9 cellular contexts compared by ENCODE assay signal in genomic region chr19:57099199-57099661, GRCh38. TPM values are rescaled to one million over a fixed set of nuclear protein-coding genes. Genes with fewer than 3 reads are reported as not detected.
DNase-seq lines count a peak whose midpoint lies in the region; ATAC-seq and TF ChIP-seq lines count a peak whose summit lies in the region.
"Had no signal": no experiment of that assay in that cellular context is flagged by ENCODE, and none has a peak within 500 bp of the region (broad histone marks: within the 10 kb centered on the region; RNA-seq: fewer than 3 reads in every experiment).

No MANE protein-coding gene starts in this region.

- intact Hi-C loops in mammary epithelial cell (cut with micrococcal nuclease): loop anchor here (2.0 to 5.0 kb wide), 2 partner anchors 706 to 1022 kb away; partner anchors contain the start of gene ZNF582

- in situ Hi-C loops in mammary epithelial cell (cut with MboI; ENCODE audit: low sequenced_read_pairs in 2 of 2): no loop called here

- H3K27ac ChIP-seq in HEK293 (ENCODE audit: extremely low read depth, low read depth, low read length): no peak overlapping the region
- no peak overlapping the region for H3K27ac ChIP-seq in WERI-Rb-1
- no peak overlapping the region for H3K27ac ChIP-seq in mammary epithelial cell (ENCODE audit: insufficient read depth, low read depth, low read length)

- H4K20me1 ChIP-seq in mammary epithelial cell (ENCODE audit: insufficient read depth, low read length): no peaks in the 10 kb centered on the region

- no peak for ATAC-seq in GM21367 (IDR thresholded peaks at IDR 0.05; ENCODE audit: unreplicated experiment)

- H3K4me2 ChIP-seq in mammary epithelial cell (ENCODE audit: insufficient read depth, low read depth, low read length): no peak overlapping the region

- H3K4me1 ChIP-seq in HEK293 (ENCODE audit: control insufficient read depth, insufficient read depth, low read length) (no peaks in the 10 kb centered on the region), mammary epithelial cell (ENCODE audit: insufficient read depth, low read length) (peaks cover 6% of the 10 kb centered on the region)

- no peak for TF ChIP-seq CTCF in HEK293 (tag by site-specific recombination; IDR thresholded peaks at IDR 0.05)
- TF ChIP-seq CTCF in WERI-Rb-1 (IDR thresholded peaks at IDR 0.05; ENCODE audit: low read depth, low read length): peak; percentile 93
- peak; percentile 52 to 71 for TF ChIP-seq CTCF in mammary epithelial cell (conservative IDR thresholded peaks at IDR 0.05 in 1 of 2, IDR thresholded peaks at IDR 0.05 in 1 of 2; ENCODE audit: extremely low read depth in 1 of 2, insufficient read depth in 1 of 2, low read depth in 1 of 2, low read length in 2 of 2)

- BruUV-seq in mammary epithelial cell (replicated peaks; lab: Mats Ljungman, UMichigan): no TSS peak

- no peaks in the 10 kb centered on the region for H3K79me2 ChIP-seq in mammary epithelial cell (ENCODE audit: insufficient read depth, low read length)

- 13% methylated on average over 19 of the region's 31 CpGs for WGBS in mammary epithelial cell (ENCODE audit: low coverage, missing lambda C conversion rate)

- H3K9ac ChIP-seq in mammary epithelial cell (ENCODE audit: insufficient read depth, low read length): no peak overlapping the region

- H3K4me3 ChIP-seq in HEK293 (ENCODE audit: low read depth, low read length) (no peak overlapping the region), WERI-Rb-1 (ENCODE audit: low read depth, low read length) (no peak overlapping the region), mammary epithelial cell (replicated peaks in 1 of 3; ENCODE audit: insufficient read depth in 1 of 3, low read depth in 2 of 3, low read length in 3 of 3) (no peak overlapping the region)

- dilution Hi-C loops in mammary epithelial cell (cut with HindIII; ENCODE audit: low sequenced_read_pairs): no loop called here

- H3K9me3 ChIP-seq in HEK293 (ENCODE audit: control insufficient read depth, insufficient read depth, low read depth, low read length) (no peaks in the 10 kb centered on the region), WERI-Rb-1 (ENCODE audit: severe bottlenecking) (no peaks in the 10 kb centered on the region), mammary epithelial cell (replicated peaks; ENCODE audit: insufficient read depth, low read length) (peaks cover 5% of the 10 kb centered on the region)

- POLR2A ChIA-PET in HEK293 (lab: Yijun Ruan, JAX): no interaction called here

- H2AFZ ChIP-seq in mammary epithelial cell (ENCODE audit: low read depth, low read length): no peak overlapping the region

- H3K36me3 ChIP-seq in HEK293 (ENCODE audit: control insufficient read depth in 2 of 2, insufficient read depth in 1 of 2, low read length in 2 of 2) (no peaks in the 10 kb centered on the region), WERI-Rb-1 (no peaks in the 10 kb centered on the region), mammary epithelial cell (ENCODE audit: insufficient read depth, low read length) (no peaks in the 10 kb centered on the region)

- CTCF ChIA-PET in HEK293 (lab: Yijun Ruan, JAX): interaction anchor here (0.5 to 1.2 kb wide), 15 partner anchors 14 to 1466 kb away, joined by 3 to 7 read pairs (median 3); partner anchors contain the start of gene ZNF548
- CTCF ChIA-PET in mammary epithelial cell (lab: Charles Lee; ENCODE audit: low non-redundant PET): interaction anchor here (0.6 kb wide), 2 partner anchors 174 to 751 kb away, joined by 4 to 7 read pairs; no protein-coding TSS in a partner anchor

- no peaks in the 10 kb centered on the region for H3K27me3 ChIP-seq in WERI-Rb-1 (ENCODE audit: insufficient read depth, low read depth, severe bottlenecking)
- no peaks in the 10 kb centered on the region for H3K27me3 ChIP-seq in mammary epithelial cell (ENCODE audit: insufficient read depth, low read length)

- DNase-seq in Ammon's horn (ENCODE audit: low spot score): peak; percentile 80
- DNase-seq in WERI-Rb-1: peak; percentile 81
- DNase-seq in mammary epithelial cell: peak; percentile 34
- peak; percentile 0 for DNase-seq in kidney glomerular epithelial cell (lab: John Stamatoyannopoulos, UW)
- peak; percentile 8 to 35 (median 11) for DNase-seq in stimulated activated CD4-positive, alpha-beta T cell treated with anti-CD3 and anti-CD28 coated beads, TNF-alpha, amount 100 ng/mL, for 4 hours (ENCODE audit: low read depth in 3 of 3)
- no peak for DNase-seq in SIG-M5 (lab: John Stamatoyannopoulos, UW)

TF ChIP-seq in HEK293, 187 proteins besides CTCF, POLR2A, EP300 and RAD21:
- TF ChIP-seq SCRT1 (tag by site-specific recombination; IDR thresholded peaks at IDR 0.05; ENCODE audit: borderline replicate concordance) (no peak), ZNF654 (tag by site-specific recombination; IDR thresholded peaks at IDR 0.05; ENCODE audit: low read depth) (peak; percentile 66), ZNF596 (tag by site-specific recombination; IDR thresholded peaks at IDR 0.05) (no peak), ZNF280D (tag by site-specific recombination; IDR thresholded peaks at IDR 0.05) (peak; percentile 74; the same call in 1 of the 2 replicates), ZNF223 (tag by site-specific recombination; IDR thresholded peaks at IDR 0.05) (no peak), ZNF580 (tag by site-specific recombination; IDR thresholded peaks at IDR 0.05) (0 out of 2 replicates have a peak, but pooled peaks have one; percentile 15), ZNF311 (tag by site-specific recombination; IDR thresholded peaks at IDR 0.05; ENCODE audit: borderline replicate concordance) (no peak), KLF9 (tag by site-specific recombination; IDR thresholded peaks at IDR 0.05; ENCODE audit: low read depth) (no peak), ZNF549 (tag by site-specific recombination; IDR thresholded peaks at IDR 0.05) (no peak), GLIS2 (tag by site-specific recombination; IDR thresholded peaks at IDR 0.05) (no peak), ZNF660 (tag by site-specific recombination; IDR thresholded peaks at IDR 0.05) (0 out of 2 replicates have a peak, but pooled peaks have one; percentile 16), ZFP3 (tag by site-specific recombination; IDR thresholded peaks at IDR 0.05; ENCODE audit: low read depth) (no peak)

RNA-seq across cellular contexts. Expression of gene USP29, which starts 20.6 kb away (rescaled TPM):
- not detected for total RNA-seq in mammary epithelial cell
- not detected for polyA plus RNA-seq in mammary epithelial cell
- polyA minus RNA-seq in mammary epithelial cell: not detected

RNA-seq across cellular contexts. Expression of gene ZIM3, which starts 45.8 kb away (rescaled TPM):
- not detected for total RNA-seq in mammary epithelial cell
- not detected for polyA plus RNA-seq in mammary epithelial cell
- polyA minus RNA-seq in mammary epithelial cell: not detected
- total RNA-seq: myocyte had no signal
